Comparison of ENCODE assay signal across 12 cellular contexts in the genomic region with DNA sequence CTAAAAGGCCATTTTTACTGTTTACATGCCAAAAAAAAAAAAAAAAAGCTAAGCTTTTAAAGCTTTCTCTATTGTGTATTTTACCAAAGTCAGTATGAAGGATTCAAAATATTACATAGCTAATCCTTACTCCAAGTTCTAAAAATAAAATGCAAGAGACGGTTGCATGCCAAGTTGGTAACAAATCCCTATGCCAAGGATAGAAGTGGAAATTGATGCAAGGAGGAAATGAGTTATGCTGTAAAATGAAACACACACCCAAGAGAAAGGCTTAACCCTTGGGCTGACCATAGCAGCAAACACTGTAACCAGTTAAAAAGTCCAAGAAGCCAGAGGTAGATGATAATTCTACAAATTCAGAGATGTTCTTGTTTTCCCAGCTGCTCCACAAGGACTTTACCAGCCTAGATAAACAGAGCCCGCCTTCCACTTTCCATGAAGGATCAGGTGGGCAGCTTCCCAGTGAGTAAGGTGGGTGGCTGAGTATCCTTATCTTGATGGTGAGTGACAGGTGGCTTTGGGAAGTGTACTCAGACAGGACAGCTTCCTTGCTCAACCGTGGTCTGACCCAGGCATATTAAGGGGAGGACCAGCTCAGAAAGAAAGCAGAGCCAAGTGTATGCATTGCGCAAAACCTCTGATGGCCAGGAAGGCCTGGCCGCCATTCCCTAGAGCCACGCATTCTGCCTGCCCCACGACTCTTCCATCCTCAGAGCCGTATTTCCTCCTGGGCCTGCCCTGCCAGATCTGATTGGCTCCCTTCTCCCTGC. TPM values are rescaled to one million over a fixed set of nuclear protein-coding genes. Genes with fewer than 3 reads are reported as not detected.
DNase-seq lines count a peak whose midpoint lies in the region; ATAC-seq and TF ChIP-seq lines count a peak whose summit lies in the region.
"Had no signal": no experiment of that assay in that cellular context is flagged by ENCODE, and none has a peak within 500 bp of the region (broad histone marks: within the 10 kb centered on the region; RNA-seq: fewer than 3 reads in every experiment).

No MANE protein-coding gene starts in this region.

- H3K9me3 ChIP-seq in ascending aorta (no peaks in the 10 kb centered on the region), upper lobe of right lung (no peaks in the 10 kb centered on the region)
- H3K9me3 ChIP-seq in CD4-positive, alpha-beta T cell (ENCODE audit: control insufficient read depth, low read length): no peaks in the 10 kb centered on the region

- H3K4me3 ChIP-seq in ascending aorta: peak overlapping the region in 1 of 2 donors; percentile 13
- H3K4me3 ChIP-seq in upper lobe of right lung: no peak overlapping the region

- no peaks in the 10 kb centered on the region for H3K27me3 Mint-ChIP-seq in CD4-positive, alpha-beta T cell

- CTCF ChIA-PET in CD4-positive, alpha-beta T cell (lab: Charles Lee): interaction anchor here (0.7 kb wide), 1 partner anchor 40 kb away, joined by 3 read pairs; no protein-coding TSS in a partner anchor

- DNase-seq in DMS79 treated with DMSO at 0.1 percent for 48 hours (lab: John Stamatoyannopoulos, UW) (peak; percentile 24), DMS79 (lab: John Stamatoyannopoulos, UW) (no peak), ascending aorta (ENCODE audit: low spot score in 2 of 2) (peak in 1 of 2 donors; percentile 64), upper lobe of right lung (no peak), GM19240 (ENCODE audit: insufficient read length, low spot score) (no peak), HK-2 (ENCODE audit: unreplicated experiment) (no peak)
- no peak for DNase-seq in CD4-positive, alpha-beta T cell
- DNase-seq: activated CD4-positive, alpha-beta T cell treated with anti-CD3 and anti-CD28 coated beads for 48 hours; foreskin melanocyte had no signal

- H3K36me3 ChIP-seq in ascending aorta: peaks cover 0 to 3% of the 10 kb centered on the region in 2 donors
- H3K36me3 ChIP-seq in upper lobe of right lung: no peaks in the 10 kb centered on the region

- peaks cover 15 to 45% of the 10 kb centered on the region in 2 donors for H3K4me1 ChIP-seq in ascending aorta
- peaks cover 34% of the 10 kb centered on the region for H3K4me1 ChIP-seq in upper lobe of right lung

- no peak overlapping the region for H3K27ac Mint-ChIP-seq in CD4-positive, alpha-beta T cell

- H3K27me3 ChIP-seq in ascending aorta (no peaks in the 10 kb centered on the region), layer of hippocampus (ENCODE audit: control insufficient read depth, insufficient read depth, low read length) (no peaks in the 10 kb centered on the region), upper lobe of right lung (no peaks in the 10 kb centered on the region)
- H3K27me3 ChIP-seq in CD4-positive, alpha-beta T cell (ENCODE audit: control insufficient read depth, insufficient read depth, low read length): no peaks in the 10 kb centered on the region

- ATAC-seq in upper lobe of right lung: peak; percentile 17
- no peak for ATAC-seq in CD4-positive, alpha-beta T cell (ENCODE audit: poor library complexity)
- ATAC-seq: Panc1 had no signal

- POLR2A ChIA-PET in CD4-positive, alpha-beta T cell (lab: Charles Lee): no interaction called here

- H3K27ac ChIP-seq in ascending aorta (peak overlapping the region; percentile 90 to 92), layer of hippocampus (ENCODE audit: low read depth, low read length) (peak overlapping the region; percentile 4), upper lobe of right lung (no peak overlapping the region)
- H3K27ac ChIP-seq in CD4-positive, alpha-beta T cell (ENCODE audit: low read depth, low read length): no peak overlapping the region
- H3K27ac ChIP-seq: 22Rv1 had no signal

- TF ChIP-seq CTCF in ascending aorta (IDR thresholded peaks at IDR 0.05) (no peak), upper lobe of right lung (IDR thresholded peaks at IDR 0.05) (no peak)
- TF ChIP-seq CTCF in CD4-positive, alpha-beta T cell (IDR thresholded peaks at IDR 0.05): no peak

- H3K4me3 Mint-ChIP-seq in CD4-positive, alpha-beta T cell: no peak overlapping the region

- H3K36me3 Mint-ChIP-seq in CD4-positive, alpha-beta T cell (ENCODE audit: low read depth): no peaks in the 10 kb centered on the region

- no peaks in the 10 kb centered on the region for H3K9me3 Mint-ChIP-seq in CD4-positive, alpha-beta T cell

- intact Hi-C loops in ascending aorta (cut with DNase I) (loop anchor here (1.0 kb wide), 2 partner anchors 11 to 35 kb away; a partner anchor contains a TSS), upper lobe of right lung (cut with DNase I) (no loop called here)
- intact Hi-C loops in CD4-positive, alpha-beta T cell (cut with DNase I, micrococcal nuclease): no loop called here

- H3K4me1 Mint-ChIP-seq in CD4-positive, alpha-beta T cell (ENCODE audit: low read depth): no peaks in the 10 kb centered on the region

RNA-seq across cellular contexts. Expression of a gene that starts 34.4 kb away (rescaled TPM):
- total RNA-seq in ascending aorta (30.9 TPM), upper lobe of right lung (30.7 TPM)
- total RNA-seq in CD4-positive, alpha-beta T cell: not detected

Comparison
In these comparisons a context has a peak if more than half of its experiments do, and no peak if none do; other contexts are left out.
1. H3K27ac ChIP-seq: peak in ascending aorta (2 of 2) and layer of hippocampus (single experiment); none in upper lobe of right lung (single experiment) and CD4-positive, alpha-beta T cell (single experiment).
2. RNA of a gene that starts 34.4 kb away (total RNA-seq): 30.9 TPM in ascending aorta (single experiment) and 30.7 TPM in upper lobe of right lung (single experiment); not detected in CD4-positive, alpha-beta T cell; every median in the first group is over 10 times any median in the second.